Comparison of ENCODE assay signal across 1 cellular context in genomic region chr1:207815466-207815865, GRCh38.
TF ChIP-seq lines count a peak whose summit lies in the region.

No MANE protein-coding gene starts in this region.

TF ChIP-seq in WTC11, 78 proteins besides CTCF, POLR2A, EP300 and RAD21 (continued from another document):
- TF ChIP-seq ZBTB43 (CRISPR knock-in tag; IDR thresholded peaks at IDR 0.05): no peak
- TF ChIP-seq E2F1 (CRISPR knock-in tag; IDR thresholded peaks at IDR 0.05): no peak
- no peak for TF ChIP-seq OVOL2 (CRISPR knock-in tag; IDR thresholded peaks at IDR 0.05; ENCODE audit: borderline replicate concordance)
- TF ChIP-seq NR1H2 (CRISPR knock-in tag; IDR thresholded peaks at IDR 0.05): no peak
- no peak for TF ChIP-seq RORB (CRISPR knock-in tag; IDR thresholded peaks at IDR 0.05)
- no peak for TF ChIP-seq ZNF121 (CRISPR knock-in tag; IDR thresholded peaks at IDR 0.05)
- no peak for TF ChIP-seq JAZF1 (CRISPR knock-in tag; IDR thresholded peaks at IDR 0.05)
- TF ChIP-seq ZBTB21 (CRISPR knock-in tag; IDR thresholded peaks at IDR 0.05; ENCODE audit: borderline replicate concordance): no peak
- no peak for TF ChIP-seq CBFB (CRISPR knock-in tag; IDR thresholded peaks at IDR 0.05; ENCODE audit: low read depth)
- no peak for TF ChIP-seq TEAD1 (CRISPR knock-in tag; IDR thresholded peaks at IDR 0.05)
- no peak for TF ChIP-seq ZNF396 (CRISPR knock-in tag; IDR thresholded peaks at IDR 0.05; ENCODE audit: borderline replicate concordance)
